ENCODE assay signal across 13 cellular contexts in genomic region chr15:40053234-40054055, GRCh38. TPM values are rescaled to one million over a fixed set of nuclear protein-coding genes. Genes with fewer than 3 reads are reported as not detected.
DNase-seq lines count a peak whose midpoint lies in the region; ATAC-seq and TF ChIP-seq lines count a peak whose summit lies in the region.
"Had no signal": no experiment of that assay in that cellular context is flagged by ENCODE, and none has a peak within 500 bp of the region (broad histone marks: within the 10 kb centered on the region; RNA-seq: fewer than 3 reads in every experiment).

No MANE protein-coding gene starts in this region.

- no peaks in the 10 kb centered on the region for H3K27me3 Mint-ChIP-seq in CD8-positive, alpha-beta memory T cell
- H3K27me3 Mint-ChIP-seq in activated naive CD8-positive, alpha-beta T cell treated with anti-CD3 and anti-CD28 coated beads, Interleukin-2, amount 50 U/mL, for 24 hours = no peaks in the 10 kb centered on the region
- H3K27me3 Mint-ChIP-seq in naive thymus-derived CD4-positive, alpha-beta T cell = no peaks in the 10 kb centered on the region

- H3K27ac Mint-ChIP-seq in CD8-positive, alpha-beta memory T cell = peak overlapping the region in 7 of 8 donors; percentile 20 to 75 (median 37)
- H3K27ac Mint-ChIP-seq in activated naive CD8-positive, alpha-beta T cell treated with anti-CD3 and anti-CD28 coated beads, Interleukin-2, amount 50 U/mL, for 24 hours = peak overlapping the region; percentile 68
- peak overlapping the region in 5 of 9 donors; percentile 25 to 73 (median 45) for H3K27ac Mint-ChIP-seq in naive thymus-derived CD4-positive, alpha-beta T cell

- H3K36me3 Mint-ChIP-seq in CD8-positive, alpha-beta memory T cell = peaks cover 0 to 2% (median 0%) of the 10 kb centered on the region in 3 donors
- H3K36me3 Mint-ChIP-seq in activated naive CD8-positive, alpha-beta T cell treated with anti-CD3 and anti-CD28 coated beads, Interleukin-2, amount 50 U/mL, for 24 hours (ENCODE audit: low read depth) = peaks cover 9% of the 10 kb centered on the region
- peaks cover 2 to 19% (median 4%) of the 10 kb centered on the region in 5 donors for H3K36me3 Mint-ChIP-seq in naive thymus-derived CD4-positive, alpha-beta T cell

- DNase-seq in CD8-positive, alpha-beta memory T cell = no peak
- DNase-seq in activated naive CD8-positive, alpha-beta T cell treated with anti-CD3 and anti-CD28 coated beads, Interleukin-2, amount 50 U/mL, for 24 hours = no peak
- no peak for DNase-seq in naive thymus-derived CD4-positive, alpha-beta T cell
- no peak for DNase-seq in uterus
- DNase-seq in DMS114 treated with DMSO at 0.1 percent for 48 hours (lab: John Stamatoyannopoulos, UW; ENCODE audit: unreplicated experiment) = no peak
- DNase-seq in cortex of kidney (lab: John Stamatoyannopoulos, UW) = no peak
- DNase-seq: mammary epithelial cell; NCI-H2081 treated with DMSO at 0.1 percent for 48 hours; SIG-M5; stimulated activated naive CD4-positive, alpha-beta T cell treated with Interleukin-2 at 50 U/mL for 16 hours had no signal

- no peak for ATAC-seq in activated naive CD8-positive, alpha-beta T cell treated with anti-CD3 and anti-CD28 coated beads, Interleukin-2, amount 50 U/mL, for 24 hours
- no peak for ATAC-seq in naive thymus-derived CD4-positive, alpha-beta T cell
- ATAC-seq in GM19395 (IDR thresholded peaks at IDR 0.05; ENCODE audit: unreplicated experiment) = no peak

- CTCF ChIA-PET in CD8-positive, alpha-beta memory T cell (lab: Charles Lee) = interaction anchor here (0.7 to 2.4 kb wide), 8 partner anchors 8 to 226 kb away, joined by 3 to 13 read pairs (median 4); no protein-coding TSS in a partner anchor
- CTCF ChIA-PET in HEK293 (lab: Yijun Ruan, JAX) = interaction anchor here (0.6 to 3.8 kb wide), 9 partner anchors 12 to 429 kb away, joined by 3 to 22 read pairs (median 5); no protein-coding TSS in a partner anchor
- CTCF ChIA-PET in naive thymus-derived CD4-positive, alpha-beta T cell (lab: Charles Lee) = interaction anchor here (0.6 to 1.0 kb wide), 3 partner anchors 51 to 54 kb away, joined by 3 to 6 read pairs (median 3); no protein-coding TSS in a partner anchor

- TF ChIP-seq CTCF in HEK293 (tag by site-specific recombination; IDR thresholded peaks at IDR 0.05) = no peak
- TF ChIP-seq CTCF in uterus (IDR thresholded peaks at IDR 0.05) = no peak

- H3K4me1 Mint-ChIP-seq in CD8-positive, alpha-beta memory T cell = peaks cover 67 to 90% (median 83%) of the 10 kb centered on the region in 3 donors
- H3K4me1 Mint-ChIP-seq in activated naive CD8-positive, alpha-beta T cell treated with anti-CD3 and anti-CD28 coated beads, Interleukin-2, amount 50 U/mL, for 24 hours = peaks cover 83% of the 10 kb centered on the region
- peaks cover 48 to 90% (median 77%) of the 10 kb centered on the region in 7 donors for H3K4me1 Mint-ChIP-seq in naive thymus-derived CD4-positive, alpha-beta T cell

- H3K36me3 ChIP-seq in CD8-positive, alpha-beta memory T cell (ENCODE audit: insufficient read depth, low read length) = no peaks in the 10 kb centered on the region
- H3K36me3 ChIP-seq in HEK293 (ENCODE audit: control insufficient read depth in 2 of 2, insufficient read depth in 1 of 2, low read length in 2 of 2) (peaks cover 0 to 3% of the 10 kb centered on the region in 2 experiments; a peak in 1 of 3 replicates), uterus (no peaks in the 10 kb centered on the region)
- no peaks in the 10 kb centered on the region for H3K36me3 ChIP-seq in naive thymus-derived CD4-positive, alpha-beta T cell (ENCODE audit: control insufficient read depth in 2 of 3, insufficient read depth in 3 of 3, low read length in 3 of 3)
- H3K36me3 ChIP-seq: breast epithelium had no signal

- intact Hi-C loops in naive thymus-derived CD4-positive, alpha-beta T cell (cut with micrococcal nuclease) = loop anchor here in 1 of 2 donors (1.0 kb wide), 1 partner anchor 45 kb away; no protein-coding TSS in a partner anchor
- intact Hi-C loops in uterus (cut with DNase I; ENCODE audit: low total_unique reads) = loop anchor here (5.0 kb wide), 1 partner anchor 219 kb away; no protein-coding TSS in a partner anchor

- no peaks in the 10 kb centered on the region for H3K9me3 ChIP-seq in CD8-positive, alpha-beta memory T cell (ENCODE audit: low read length)
- no peaks in the 10 kb centered on the region for H3K9me3 ChIP-seq in HEK293 (ENCODE audit: control insufficient read depth, insufficient read depth, low read depth, low read length)
- no peaks in the 10 kb centered on the region for H3K9me3 ChIP-seq in naive thymus-derived CD4-positive, alpha-beta T cell (ENCODE audit: control insufficient read depth in 2 of 3, low read length in 3 of 3)
- no peaks in the 10 kb centered on the region for H3K9me3 ChIP-seq in uterus
- H3K9me3 ChIP-seq: breast epithelium had no signal

- peak overlapping the region in 3 of 7 donors; percentile 6 to 12 (median 6) for H3K4me3 Mint-ChIP-seq in CD8-positive, alpha-beta memory T cell
- no peak overlapping the region for H3K4me3 Mint-ChIP-seq in activated naive CD8-positive, alpha-beta T cell treated with anti-CD3 and anti-CD28 coated beads, Interleukin-2, amount 50 U/mL, for 24 hours
- H3K4me3 Mint-ChIP-seq in naive thymus-derived CD4-positive, alpha-beta T cell = peak overlapping the region in 7 of 10 donors; percentile 2 to 77 (median 41)

- peaks cover 53% of the 10 kb centered on the region for H3K4me1 ChIP-seq in CD8-positive, alpha-beta memory T cell (ENCODE audit: insufficient read depth, low read length)
- peaks cover 7% of the 10 kb centered on the region; the same call in 1 of the 2 replicates for H3K4me1 ChIP-seq in HEK293 (ENCODE audit: control insufficient read depth, insufficient read depth, low read length)
- peaks cover 44 to 57% of the 10 kb centered on the region in 2 donors for H3K4me1 ChIP-seq in naive thymus-derived CD4-positive, alpha-beta T cell (ENCODE audit: control insufficient read depth in 2 of 2, insufficient read depth in 2 of 2, low read length in 2 of 2)
- no peaks in the 10 kb centered on the region for H3K4me1 ChIP-seq in uterus

- H3K4me3 ChIP-seq in CD8-positive, alpha-beta memory T cell (ENCODE audit: low read length) = no peak overlapping the region
- H3K4me3 ChIP-seq in HEK293 (ENCODE audit: low read depth, low read length) (no peak overlapping the region), uterus (no peak overlapping the region)
- no peak overlapping the region for H3K4me3 ChIP-seq in naive thymus-derived CD4-positive, alpha-beta T cell (ENCODE audit: low read length)
- H3K4me3 ChIP-seq: breast epithelium had no signal

- no peaks in the 10 kb centered on the region for H3K27me3 ChIP-seq in CD8-positive, alpha-beta memory T cell (ENCODE audit: insufficient read depth, low read length, poor library complexity, severe bottlenecking)
- H3K27me3 ChIP-seq in naive thymus-derived CD4-positive, alpha-beta T cell (ENCODE audit: control insufficient read depth in 2 of 2, insufficient read depth in 2 of 2, low read length in 2 of 2) = no peaks in the 10 kb centered on the region
- H3K27me3 ChIP-seq in uterus = no peaks in the 10 kb centered on the region
- H3K27me3 ChIP-seq: breast epithelium had no signal

- no peak overlapping the region for H3K27ac ChIP-seq in CD8-positive, alpha-beta memory T cell (ENCODE audit: low read depth, low read length)
- H3K27ac ChIP-seq in HEK293 (ENCODE audit: extremely low read depth, low read depth, low read length) (no peak overlapping the region), uterus (no peak overlapping the region)
- H3K27ac ChIP-seq in naive thymus-derived CD4-positive, alpha-beta T cell (ENCODE audit: low read depth, low read length) = no peak overlapping the region

- no peak for TF ChIP-seq POLR2A in uterus (IDR thresholded peaks at IDR 0.05)

- H3K9me3 Mint-ChIP-seq in CD8-positive, alpha-beta memory T cell = no peaks in the 10 kb centered on the region
- no peaks in the 10 kb centered on the region for H3K9me3 Mint-ChIP-seq in activated naive CD8-positive, alpha-beta T cell treated with anti-CD3 and anti-CD28 coated beads, Interleukin-2, amount 50 U/mL, for 24 hours
- peaks cover 0 to 2% (median 0%) of the 10 kb centered on the region in 11 donors for H3K9me3 Mint-ChIP-seq in naive thymus-derived CD4-positive, alpha-beta T cell

- POLR2A ChIA-PET in CD8-positive, alpha-beta memory T cell (lab: Charles Lee) = interaction anchor here (0.5 kb wide), 1 partner anchor 20 kb away, joined by 4 read pairs; no protein-coding TSS in a partner anchor
- POLR2A ChIA-PET in HEK293 (lab: Yijun Ruan, JAX) = no interaction called here
- POLR2A ChIA-PET in naive thymus-derived CD4-positive, alpha-beta T cell (lab: Charles Lee) = interaction anchor here (0.6 to 1.9 kb wide), 5 partner anchors 11 to 125 kb away, joined by 3 to 7 read pairs (median 3); no protein-coding TSS in a partner anchor

TF ChIP-seq in HEK293, 187 proteins besides CTCF, POLR2A, EP300 and RAD21:
- TF ChIP-seq ZNF488 (tag by site-specific recombination; IDR thresholded peaks at IDR 0.05) (no peak), ZNF654 (tag by site-specific recombination; IDR thresholded peaks at IDR 0.05; ENCODE audit: low read depth) (peak; percentile 23), ZSCAN30 (tag by site-specific recombination; IDR thresholded peaks at IDR 0.05) (peak; percentile 37; the same call in 1 of the 2 replicates), ZNF830 (tag by site-specific recombination; IDR thresholded peaks at IDR 0.05; ENCODE audit: low read depth) (no peak)

RNA-seq across cellular contexts. Expression of gene SRP14, which starts 14.5 kb away (rescaled TPM):
- total RNA-seq in CD8-positive, alpha-beta memory T cell = 100 to 1,000 TPM; 202 to 203 TPM
- polyA plus RNA-seq in CD8-positive, alpha-beta memory T cell = 835 TPM
- total RNA-seq in naive thymus-derived CD4-positive, alpha-beta T cell = 100 to 1,000 TPM in 4 of 5 experiments, 10 to 100 TPM in 1; 92.1 to 157 (median 111) TPM
- 100 to 1,000 TPM; 787 to 963 TPM for polyA plus RNA-seq in naive thymus-derived CD4-positive, alpha-beta T cell
- total RNA-seq in uterus = 100 to 1,000 TPM; 142 to 485 (median 230) TPM

RNA-seq across cellular contexts. Expression of gene BMF, which starts 55.2 kb away (rescaled TPM):
- total RNA-seq in CD8-positive, alpha-beta memory T cell = 10 to 100 TPM; 15.3 to 16.8 TPM
- polyA plus RNA-seq in CD8-positive, alpha-beta memory T cell = 2.3 TPM
- total RNA-seq in naive thymus-derived CD4-positive, alpha-beta T cell = 10 to 100 TPM in 4 of 5 experiments, 1 to 10 TPM in 1; 7.7 to 31.1 (median 19.6) TPM
- 1 to 10 TPM; 1.5 to 2.9 TPM for polyA plus RNA-seq in naive thymus-derived CD4-positive, alpha-beta T cell
- 10 to 100 TPM in 3 of 4 donors, 1 to 10 TPM in 1; 7.1 to 46.2 (median 22.6) TPM for total RNA-seq in uterus
